9 cellular contexts compared by ENCODE assay signal in the genomic region with DNA sequence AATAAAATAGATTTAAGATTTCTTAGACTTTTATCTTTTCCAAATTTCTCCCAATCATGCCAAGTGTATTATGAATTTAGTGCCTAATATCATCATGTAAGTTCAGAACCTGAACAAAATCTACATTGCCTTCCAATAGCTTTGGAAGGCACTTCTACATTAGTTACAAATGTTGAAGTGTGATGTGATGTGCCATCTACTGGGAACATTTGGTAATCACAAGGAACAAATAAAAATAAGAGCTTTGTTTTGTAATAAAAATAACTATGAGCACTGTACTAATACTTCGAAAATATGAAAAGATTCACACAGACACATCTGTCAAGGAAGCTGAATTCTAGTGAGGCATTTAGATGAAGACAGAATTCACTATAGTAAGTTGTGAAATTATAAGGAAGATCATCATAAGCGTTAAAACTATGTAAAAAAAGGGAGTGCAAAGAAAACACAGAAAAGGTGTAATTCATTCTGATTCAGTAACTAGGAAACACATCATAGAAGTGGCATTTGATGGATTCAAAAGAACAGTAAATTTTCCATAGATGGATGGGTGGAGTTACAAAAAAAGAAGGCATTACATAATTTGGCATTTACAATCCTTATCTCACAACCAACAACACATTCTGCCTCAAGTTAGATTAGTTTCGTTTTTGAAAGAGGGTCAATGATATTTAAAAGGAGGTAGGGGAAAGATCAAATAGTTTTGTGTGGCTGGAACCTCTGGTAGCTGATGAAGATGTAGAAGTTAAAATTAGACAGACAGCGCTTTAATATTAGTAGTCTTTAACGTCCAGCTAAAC.
A peak's percentile ranks its signal among the peaks of the same experiment; 100 is the strongest.
DNase-seq lines count a peak whose midpoint lies in the region; ATAC-seq and TF ChIP-seq lines count a peak whose summit lies in the region.
"Had no signal": no experiment of that assay in that cellular context is flagged by ENCODE, and none has a peak within 500 bp of the region (broad histone marks: within the 10 kb centered on the region; RNA-seq: fewer than 3 reads in every experiment).

No MANE protein-coding gene starts in this region.

- H3K9me3 Mint-ChIP-seq in naive thymus-derived CD4-positive, alpha-beta T cell, result peaks cover 0 to 2% (median 0%) of the 10 kb centered on the region in 11 donors

- H3K4me1 ChIP-seq in tibial nerve, result no peaks in the 10 kb centered on the region
- H3K4me1 ChIP-seq in naive thymus-derived CD4-positive, alpha-beta T cell (ENCODE audit: control insufficient read depth in 2 of 2, insufficient read depth in 2 of 2, low read length in 2 of 2), result no peaks in the 10 kb centered on the region
- H3K4me1 ChIP-seq: BLaER1 treated with 17β-estradiol and CSF1 and Interleukin-3, amounts not matched to agents 10 nM and 100 nM had no signal

- peak; percentile 27 to 42 (median 35) for TF ChIP-seq CTCF in tibial nerve (IDR thresholded peaks at IDR 0.05)

- no peak for TF ChIP-seq POLR2A in tibial nerve (IDR thresholded peaks at IDR 0.05)

- DNase-seq in DMS 273 (lab: John Stamatoyannopoulos, UW; ENCODE audit: unreplicated experiment) (peak; percentile 44), DMS 273 treated with DMSO at 0.1 percent for 48 hours (lab: John Stamatoyannopoulos, UW) (no peak), SK-N-MC (ENCODE audit: low read depth, low spot score) (peak; percentile 32), globus pallidus (ENCODE audit: low spot score) (peak; percentile 26), tibial nerve (ENCODE audit: low spot score in 2 of 2) (no peak), NCI-H524 treated with DMSO at 0.1 percent for 48 hours (lab: John Stamatoyannopoulos, UW) (no peak)
- DNase-seq in naive thymus-derived CD4-positive, alpha-beta T cell, result no peak

- H3K36me3 ChIP-seq in SK-N-MC (ENCODE audit: insufficient read depth, low read length) (peaks cover 19% of the 10 kb centered on the region), tibial nerve (peaks cover 0 to 10% (median 0%) of the 10 kb centered on the region in 3 donors)
- H3K36me3 ChIP-seq in naive thymus-derived CD4-positive, alpha-beta T cell (ENCODE audit: control insufficient read depth in 2 of 3, insufficient read depth in 3 of 3, low read length in 3 of 3), result no peaks in the 10 kb centered on the region

- peak overlapping the region in 3 of 9 donors; percentile 3 to 12 (median 10) for H3K27ac Mint-ChIP-seq in naive thymus-derived CD4-positive, alpha-beta T cell

- H3K27me3 Mint-ChIP-seq in naive thymus-derived CD4-positive, alpha-beta T cell, result no peaks in the 10 kb centered on the region

- H3K4me3 Mint-ChIP-seq in naive thymus-derived CD4-positive, alpha-beta T cell, result peak overlapping the region in 3 of 10 donors; percentile 17 to 30 (median 19)

- peak overlapping the region; percentile 47; the same call in 1 of the 2 replicates for H3K27ac ChIP-seq in SK-N-MC
- no peak overlapping the region for H3K27ac ChIP-seq in tibial nerve
- no peak overlapping the region for H3K27ac ChIP-seq in naive thymus-derived CD4-positive, alpha-beta T cell (ENCODE audit: low read depth, low read length)
- H3K27ac ChIP-seq: BLaER1 treated with 17β-estradiol and CSF1 and Interleukin-3, amounts not matched to agents 10 nM and 100 nM had no signal

- whole genome bisulfite sequencing in tibial nerve, 2 donors, result 33 to 38% methylated on average over 5 of the region's 5 CpGs

- peak; percentile 63 for ATAC-seq in HG03103 (IDR thresholded peaks at IDR 0.05; ENCODE audit: low read depth, unreplicated experiment)
- no peak for ATAC-seq in naive thymus-derived CD4-positive, alpha-beta T cell

- intact Hi-C loops in naive thymus-derived CD4-positive, alpha-beta T cell (cut with micrococcal nuclease), result loop anchor here (1.0 to 5.0 kb wide), 2 partner anchors 604 to 718 kb away; no protein-coding TSS in a partner anchor

- peaks cover 0 to 43% (median 24%) of the 10 kb centered on the region in 5 donors for H3K36me3 Mint-ChIP-seq in naive thymus-derived CD4-positive, alpha-beta T cell

- no peak for TF ChIP-seq EP300 in tibial nerve (IDR thresholded peaks at IDR 0.05)

- no peaks in the 10 kb centered on the region for H3K27me3 ChIP-seq in tibial nerve
- no peaks in the 10 kb centered on the region for H3K27me3 ChIP-seq in naive thymus-derived CD4-positive, alpha-beta T cell (ENCODE audit: control insufficient read depth in 2 of 2, insufficient read depth in 2 of 2, low read length in 2 of 2)
- H3K27me3 ChIP-seq: BLaER1 treated with 17β-estradiol and CSF1 and Interleukin-3, amounts not matched to agents 10 nM and 100 nM had no signal

- peak overlapping the region; percentile 17 for H3K4me3 ChIP-seq in SK-N-MC
- H3K4me3 ChIP-seq in tibial nerve, result peak overlapping the region in 2 of 4 donors; percentile 2 to 15
- no peak overlapping the region for H3K4me3 ChIP-seq in naive thymus-derived CD4-positive, alpha-beta T cell (ENCODE audit: low read length)
- H3K4me3 ChIP-seq: BLaER1 treated with 17β-estradiol and CSF1 and Interleukin-3, amounts not matched to agents 10 nM and 100 nM had no signal

- H3K9ac ChIP-seq in SK-N-MC (ENCODE audit: insufficient read length), result peak overlapping the region; percentile 40
- H3K9ac ChIP-seq: BLaER1 treated with 17β-estradiol and CSF1 and Interleukin-3, amounts not matched to agents 10 nM and 100 nM had no signal

- CTCF ChIA-PET in naive thymus-derived CD4-positive, alpha-beta T cell (lab: Charles Lee), result interaction anchor here (0.5 to 1.0 kb wide), 2 partner anchors 24 to 612 kb away, joined by 3 read pairs; no protein-coding TSS in a partner anchor

- no peaks in the 10 kb centered on the region for H3K9me3 ChIP-seq in SK-N-MC (ENCODE audit: low read depth, low read length)
- H3K9me3 ChIP-seq in tibial nerve, result peaks cover 0 to 8% (median 0%) of the 10 kb centered on the region in 4 donors
- H3K9me3 ChIP-seq in naive thymus-derived CD4-positive, alpha-beta T cell (ENCODE audit: control insufficient read depth in 2 of 3, low read length in 3 of 3), result no peaks in the 10 kb centered on the region

- POLR2A ChIA-PET in naive thymus-derived CD4-positive, alpha-beta T cell (lab: Charles Lee), result no interaction called here

- H3K4me1 Mint-ChIP-seq in naive thymus-derived CD4-positive, alpha-beta T cell, result peaks cover 5 to 16% (median 8%) of the 10 kb centered on the region in 7 donors

Comparison
In these comparisons a context has a peak if more than half of its experiments do, and no peak if none do; other contexts are left out.
1. DNase-seq: peak in DMS 273 (single experiment), SK-N-MC (single experiment) and globus pallidus (single experiment); none in DMS 273 treated with DMSO at 0.1 percent for 48 hours (single experiment), tibial nerve (0 of 2), NCI-H524 treated with DMSO at 0.1 percent for 48 hours (single experiment) and naive thymus-derived CD4-positive, alpha-beta T cell (0 of 9).